In the genomic region with DNA sequence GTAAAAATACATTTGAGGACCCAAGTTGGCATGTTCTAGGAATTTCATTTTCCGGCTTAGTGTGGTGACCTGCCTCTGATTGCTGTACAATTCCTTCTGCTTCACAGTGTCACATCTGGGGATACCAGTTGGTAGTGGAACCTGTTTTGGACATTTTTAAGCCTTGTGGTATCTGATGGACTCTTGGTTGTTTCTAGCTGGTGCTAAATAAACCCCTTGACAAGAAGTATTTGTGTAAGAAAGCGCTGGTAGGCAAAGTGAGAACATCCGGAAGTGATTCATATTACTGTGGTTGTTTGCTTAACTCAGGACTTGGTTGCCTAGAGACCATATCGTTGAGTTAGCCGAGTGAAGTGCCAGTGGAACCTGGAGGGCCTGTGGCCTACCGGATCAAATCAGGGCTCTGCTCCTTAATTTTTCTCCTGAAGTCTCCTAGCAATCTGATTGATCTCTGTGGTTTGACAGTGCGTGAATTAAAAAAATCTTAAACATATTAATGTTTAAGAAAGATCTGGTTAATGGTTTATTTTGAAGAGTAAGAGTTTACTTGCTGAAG, we compare ENCODE assay signal across 8 cellular contexts. TPM values are rescaled to one million over a fixed set of nuclear protein-coding genes. Genes with fewer than 3 reads are reported as not detected.
A peak's percentile ranks its signal among the peaks of the same experiment; 100 is the strongest.
DNase-seq lines count a peak whose midpoint lies in the region; ATAC-seq and TF ChIP-seq lines count a peak whose summit lies in the region.

No MANE protein-coding gene starts in this region.

- no peaks in the 10 kb centered on the region for H3K36me3 Mint-ChIP-seq in WTC11

- peak; percentile 98 for DNase-seq in AG10803 (ENCODE audit: low read depth)
- peak; percentile 31 for DNase-seq in NCI-H2171 (lab: John Stamatoyannopoulos, UW)
- peak; percentile 49 for DNase-seq in WTC11 (ENCODE audit: low spot score)
- peak; percentile 96 for DNase-seq in dedifferentiated amniotic fluid mesenchymal stem cell (ENCODE audit: extremely low spot score)
- DNase-seq in stimulated activated CD8-positive, alpha-beta memory T cell treated with anti-CD3 and anti-CD28 coated beads, Interleukin-4, amount 100 ng/mL, for 48 hours, result peak; percentile 60

- no peaks in the 10 kb centered on the region for H3K36me3 ChIP-seq in liver (ENCODE audit: control insufficient read depth in 4 of 4, insufficient read depth in 3 of 4, low read depth in 1 of 4, low read length in 3 of 4)

- H3K27ac ChIP-seq in liver (ENCODE audit: low read depth in 1 of 2, low read length in 2 of 2), result peak overlapping the region; percentile 77 to 84

- CTCF ChIA-PET in WTC11 (lab: Charles Lee), result interaction anchor here (0.7 to 1.3 kb wide), 3 partner anchors 13 to 99 kb away, joined by 3 to 4 read pairs (median 3); partner anchors contain the start of gene IQGAP1

- peak overlapping the region; percentile 97 for H3K27ac Mint-ChIP-seq in WTC11

- H3K4me3 Mint-ChIP-seq in WTC11, result peak overlapping the region; percentile 50

- H3K27me3 Mint-ChIP-seq in WTC11 (ENCODE audit: low read depth), result no peaks in the 10 kb centered on the region

- H3K27me3 ChIP-seq in liver (ENCODE audit: control insufficient read depth in 4 of 4, insufficient read depth in 4 of 4, low read length in 3 of 4), result no peaks in the 10 kb centered on the region

- no peaks in the 10 kb centered on the region for H3K9me3 ChIP-seq in liver (ENCODE audit: control insufficient read depth in 4 of 4, low read length in 3 of 4)

- peaks cover 2 to 6% (median 4%) of the 10 kb centered on the region in 4 donors for H3K4me1 ChIP-seq in liver (ENCODE audit: control insufficient read depth in 4 of 4, insufficient read depth in 4 of 4, low read length in 3 of 4)

- 43% methylated on average over 7 of the region's 7 CpGs for WGBS in liver

- TF ChIP-seq RAD21 in liver (IDR thresholded peaks at IDR 0.05), result no peak

- POLR2A ChIA-PET in WTC11 (lab: Charles Lee), result interaction anchor here (0.6 to 1.2 kb wide), 2 partner anchors 11 to 12 kb away, joined by 3 to 7 read pairs; no protein-coding TSS in a partner anchor

- ATAC-seq in GM18907 (IDR thresholded peaks at IDR 0.05; ENCODE audit: unreplicated experiment) (peak; percentile 97), HG03103 (IDR thresholded peaks at IDR 0.05; ENCODE audit: low read depth, unreplicated experiment) (peak; percentile 99), WTC11 (peak; percentile 96)

- H3K4me3 ChIP-seq in AG10803 (ENCODE audit: low read length) (peak overlapping the region; percentile 14; the same call in 1 of the 2 replicates), liver (ENCODE audit: low read depth in 1 of 3, low read length in 3 of 3) (no peak overlapping the region)

- TF ChIP-seq CTCF in AG10803 (conservative IDR thresholded peaks at IDR 0.05; ENCODE audit: low read length), result no peak
- no peak for TF ChIP-seq CTCF in WTC11 (IDR thresholded peaks at IDR 0.05)
- no peak for TF ChIP-seq CTCF in liver (IDR thresholded peaks at IDR 0.05; ENCODE audit: low read depth, low read length, missing input control)

- H3K9ac ChIP-seq in liver (ENCODE audit: low read depth in 1 of 2, low read length in 2 of 2), result peak overlapping the region; percentile 24 to 74

- no peaks in the 10 kb centered on the region for H3K9me3 Mint-ChIP-seq in WTC11

- peaks cover 60% of the 10 kb centered on the region for H3K4me1 Mint-ChIP-seq in WTC11

TF ChIP-seq in WTC11, 78 proteins besides CTCF, POLR2A, EP300 and RAD21 (continues in another document):
- TF ChIP-seq, protein P1, sequence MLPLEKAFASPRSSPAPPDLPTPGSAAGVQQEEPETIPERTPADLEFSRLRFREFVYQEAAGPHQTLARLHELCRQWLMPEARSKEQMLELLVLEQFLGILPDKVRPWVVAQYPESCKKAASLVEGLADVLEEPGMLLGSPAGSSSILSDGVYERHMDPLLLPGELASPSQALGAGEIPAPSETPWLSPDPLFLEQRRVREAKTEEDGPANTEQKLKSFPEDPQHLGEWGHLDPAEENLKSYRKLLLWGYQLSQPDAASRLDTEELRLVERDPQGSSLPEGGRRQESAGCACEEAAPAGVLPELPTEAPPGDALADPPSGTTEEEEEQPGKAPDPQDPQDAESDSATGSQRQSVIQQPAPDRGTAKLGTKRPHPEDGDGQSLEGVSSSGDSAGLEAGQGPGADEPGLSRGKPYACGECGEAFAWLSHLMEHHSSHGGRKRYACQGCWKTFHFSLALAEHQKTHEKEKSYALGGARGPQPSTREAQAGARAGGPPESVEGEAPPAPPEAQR (CRISPR knock-in tag; IDR thresholded peaks at IDR 0.05), result no peak
- TF ChIP-seq HMGXB4 (CRISPR knock-in tag; IDR thresholded peaks at IDR 0.05), result no peak
- TF ChIP-seq ZNF219 (CRISPR knock-in tag; IDR thresholded peaks at IDR 0.05; ENCODE audit: borderline replicate concordance), result no peak
- TF ChIP-seq, protein P2, sequence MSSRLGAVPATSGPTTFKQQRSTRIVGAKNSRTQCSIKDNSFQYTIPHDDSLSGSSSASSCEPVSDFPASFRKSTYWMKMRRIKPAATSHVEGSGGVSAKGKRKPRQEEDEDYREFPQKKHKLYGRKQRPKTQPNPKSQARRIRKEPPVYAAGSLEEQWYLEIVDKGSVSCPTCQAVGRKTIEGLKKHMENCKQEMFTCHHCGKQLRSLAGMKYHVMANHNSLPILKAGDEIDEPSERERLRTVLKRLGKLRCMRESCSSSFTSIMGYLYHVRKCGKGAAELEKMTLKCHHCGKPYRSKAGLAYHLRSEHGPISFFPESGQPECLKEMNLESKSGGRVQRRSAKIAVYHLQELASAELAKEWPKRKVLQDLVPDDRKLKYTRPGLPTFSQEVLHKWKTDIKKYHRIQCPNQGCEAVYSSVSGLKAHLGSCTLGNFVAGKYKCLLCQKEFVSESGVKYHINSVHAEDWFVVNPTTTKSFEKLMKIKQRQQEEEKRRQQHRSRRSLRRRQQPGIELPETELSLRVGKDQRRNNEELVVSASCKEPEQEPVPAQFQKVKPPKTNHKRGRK (CRISPR knock-in tag; IDR thresholded peaks at IDR 0.05; ENCODE audit: borderline replicate concordance), result no peak

TF ChIP-seq in liver, 16 proteins besides CTCF, POLR2A, EP300 and RAD21:
- TF ChIP-seq GABPA (IDR thresholded peaks at IDR 0.05 in 1 of 2, conservative IDR thresholded peaks at IDR 0.05 in 1 of 2) (peak in 1 of 2 donors; percentile 21), SP1 (IDR thresholded peaks at IDR 0.05) (peak; percentile 56), ZBTB33 (IDR thresholded peaks at IDR 0.05) (no peak), JUND (IDR thresholded peaks at IDR 0.05) (peak; percentile 74 to 76)

RNA-seq across cellular contexts. Expression of gene IQGAP1, which starts 12.8 kb away (rescaled TPM):
- 83.0 to 106 TPM (median 86.8 TPM) in 3 replicates for total RNA-seq in WTC11 (2021)
- 10 to 100 TPM; 37.7 to 50.1 TPM for total RNA-seq in liver
- 10 to 100 TPM in 1 of 2 donors, 1 to 10 TPM in 1; 9.2 to 11.3 TPM for polyA plus RNA-seq in liver

RNA-seq across cellular contexts. Expression of gene ZNF774, which starts 48.8 kb away (rescaled TPM):
- total RNA-seq in WTC11 (2021) (2.6 to 3.6 TPM (median 2.9 TPM) in 3 replicates), liver (1 to 10 TPM in 1 of 2 donors, under 1 TPM in 1; 0.19 to 1.0 TPM)
- polyA plus RNA-seq in liver, result under 1 TPM; 0.39 to 0.57 TPM

Comparison
In these comparisons a context has a peak if more than half of its experiments do, and no peak if none do; other contexts are left out.
1. DNase-seq: peak in every context shown above with its lines; median percentile 98 in AG10803; 96 in dedifferentiated amniotic fluid mesenchymal stem cell; 60 in stimulated activated CD8-positive, alpha-beta memory T cell treated with anti-CD3 and anti-CD28 coated beads, Interleukin-4, amount 100 ng/mL, for 48 hours; 49 in WTC11; 31 in NCI-H2171.